ENCODE assay signal across 8 cellular contexts in genomic region chr7:25952277-25953057, GRCh38.
DNase-seq lines count a peak whose midpoint lies in the region; ATAC-seq and TF ChIP-seq lines count a peak whose summit lies in the region.

No MANE protein-coding gene starts in this region.

- H3K4me2 ChIP-seq in KMS-11 = peak overlapping the region; percentile 98

- H3K4me1 ChIP-seq in KMS-11 (ENCODE audit: low read depth, poor library complexity, severe bottlenecking) (peaks cover 51% of the 10 kb centered on the region), tibial nerve (peaks cover 0 to 18% (median 13%) of the 10 kb centered on the region in 4 donors), esophagus squamous epithelium (peaks cover 7 to 50% (median 20%) of the 10 kb centered on the region in 3 donors)

- no peaks in the 10 kb centered on the region for H3K36me3 ChIP-seq in KMS-11 (ENCODE audit: insufficient read depth)
- no peaks in the 10 kb centered on the region for H3K36me3 ChIP-seq in tibial nerve
- H3K36me3 ChIP-seq in esophagus squamous epithelium = no peaks in the 10 kb centered on the region

- TF ChIP-seq CTCF in KMS-11 (conservative IDR thresholded peaks at IDR 0.05; ENCODE audit: low read depth, low read length) (no peak), tibial nerve (IDR thresholded peaks at IDR 0.05) (no peak), esophagus squamous epithelium (IDR thresholded peaks at IDR 0.05) (no peak)

- WGBS in tibial nerve, 2 donors = 40 to 56% methylated on average over 18 of the region's 18 CpGs
- 63 to 78% methylated on average over 13 to 17 of the region's 18 CpGs for WGBS in esophagus squamous epithelium, 2 donors

- H3K4me1 Mint-ChIP-seq in activated T-helper 1 cell treated with anti-CD3 and anti-CD28 coated beads, Interleukin-12 subunit alpha, Interleukin-12 subunit beta, Interleukin-2, Interleukin-4 antibody, amounts not matched to agents 30 ng/mL and 10 ng/mL and 1 ng/mL, durations not matched to agents 14 hours and 24 hours and 36 hours (ENCODE audit: low read depth) = peaks cover 17% of the 10 kb centered on the region
- peaks cover 17 to 24% (median 21%) of the 10 kb centered on the region in 3 donors for H3K4me1 Mint-ChIP-seq in naive B cell
- H3K4me1 Mint-ChIP-seq in activated CD8-positive, alpha-beta memory T cell treated with anti-CD3 and anti-CD28 coated beads, Interleukin-2, amount 10 ng/mL, durations not matched to agents 7 days and 5 days = peaks cover 7% of the 10 kb centered on the region

- H3K36me3 Mint-ChIP-seq in activated T-helper 1 cell treated with anti-CD3 and anti-CD28 coated beads, Interleukin-12 subunit alpha, Interleukin-12 subunit beta, Interleukin-2, Interleukin-4 antibody, amounts not matched to agents 30 ng/mL and 10 ng/mL and 1 ng/mL, durations not matched to agents 14 hours and 24 hours and 36 hours (ENCODE audit: low read depth) = peaks cover 3% of the 10 kb centered on the region
- no peaks in the 10 kb centered on the region for H3K36me3 Mint-ChIP-seq in naive B cell
- H3K36me3 Mint-ChIP-seq in activated CD8-positive, alpha-beta memory T cell treated with anti-CD3 and anti-CD28 coated beads, Interleukin-2, amount 10 ng/mL, durations not matched to agents 7 days and 5 days = peaks cover 4% of the 10 kb centered on the region

- DNase-seq in COLO668 (lab: John Stamatoyannopoulos, UW; ENCODE audit: unreplicated experiment) = peak; percentile 93
- DNase-seq in activated T-helper 1 cell treated with anti-CD3 and anti-CD28 coated beads, Interleukin-12 subunit alpha, Interleukin-12 subunit beta, Interleukin-2, Interleukin-4 antibody, amounts not matched to agents 30 ng/mL and 10 ng/mL and 1 ng/mL, durations not matched to agents 14 hours and 24 hours and 36 hours (ENCODE audit: low spot score) = no peak
- DNase-seq in naive B cell = no peak
- no peak for DNase-seq in tibial nerve (ENCODE audit: low spot score in 2 of 2)
- DNase-seq in DMS 273 treated with DMSO at 0.1 percent for 48 hours (lab: John Stamatoyannopoulos, UW) = no peak
- no peak for DNase-seq in esophagus squamous epithelium (lab: John Stamatoyannopoulos, UW)
- no peak for DNase-seq in activated CD8-positive, alpha-beta memory T cell treated with anti-CD3 and anti-CD28 coated beads, Interleukin-2, amount 10 ng/mL, durations not matched to agents 7 days and 5 days

- H3K27me3 Mint-ChIP-seq in activated T-helper 1 cell treated with anti-CD3 and anti-CD28 coated beads, Interleukin-12 subunit alpha, Interleukin-12 subunit beta, Interleukin-2, Interleukin-4 antibody, amounts not matched to agents 30 ng/mL and 10 ng/mL and 1 ng/mL, durations not matched to agents 14 hours and 24 hours and 36 hours (ENCODE audit: insufficient read depth) = peaks cover 8% of the 10 kb centered on the region
- H3K27me3 Mint-ChIP-seq in naive B cell = peaks cover 27 to 46% (median 41%) of the 10 kb centered on the region in 3 donors
- H3K27me3 Mint-ChIP-seq in activated CD8-positive, alpha-beta memory T cell treated with anti-CD3 and anti-CD28 coated beads, Interleukin-2, amount 10 ng/mL, durations not matched to agents 7 days and 5 days = peaks cover 35% of the 10 kb centered on the region

- peak overlapping the region; percentile 70 for H2AFZ ChIP-seq in KMS-11 (ENCODE audit: low read depth)

- H3K9me3 ChIP-seq in tibial nerve (no peaks in the 10 kb centered on the region), esophagus squamous epithelium (no peaks in the 10 kb centered on the region)

- CTCF ChIA-PET in activated CD8-positive, alpha-beta memory T cell treated with anti-CD3 and anti-CD28 coated beads, Interleukin-2, amount 10 ng/mL, durations not matched to agents 7 days and 5 days (lab: Charles Lee) = interaction anchor here (1.5 to 1.8 kb wide), 2 partner anchors 59 to 246 kb away, joined by 3 to 6 read pairs; no protein-coding TSS in a partner anchor

- H3K4me3 Mint-ChIP-seq in activated T-helper 1 cell treated with anti-CD3 and anti-CD28 coated beads, Interleukin-12 subunit alpha, Interleukin-12 subunit beta, Interleukin-2, Interleukin-4 antibody, amounts not matched to agents 30 ng/mL and 10 ng/mL and 1 ng/mL, durations not matched to agents 14 hours and 24 hours and 36 hours = peak overlapping the region; percentile 65
- H3K4me3 Mint-ChIP-seq in naive B cell = peak overlapping the region; percentile 20 to 89 (median 66)
- no peak overlapping the region for H3K4me3 Mint-ChIP-seq in activated CD8-positive, alpha-beta memory T cell treated with anti-CD3 and anti-CD28 coated beads, Interleukin-2, amount 10 ng/mL, durations not matched to agents 7 days and 5 days

- H3K27ac ChIP-seq in KMS-11 (peak overlapping the region; percentile 80; the same call in 1 of the 2 replicates), tibial nerve (peak overlapping the region in 2 of 4 donors; percentile 66 to 78), esophagus squamous epithelium (peak overlapping the region in 1 of 4 donors; percentile 79)

- TF ChIP-seq POLR2A in tibial nerve (IDR thresholded peaks at IDR 0.05) (no peak), esophagus squamous epithelium (IDR thresholded peaks at IDR 0.05) (no peak)

- ATAC-seq in naive B cell (ENCODE audit: low read depth in 2 of 2) = no peak
- no peak for ATAC-seq in activated CD8-positive, alpha-beta memory T cell treated with anti-CD3 and anti-CD28 coated beads, Interleukin-2, amount 10 ng/mL, durations not matched to agents 7 days and 5 days

- no peak for TF ChIP-seq EP300 in tibial nerve (IDR thresholded peaks at IDR 0.05)

- H3K79me2 ChIP-seq in KMS-11 (ENCODE audit: insufficient read depth, low read depth) = peaks cover 31% of the 10 kb centered on the region

- H3K27me3 ChIP-seq in KMS-11 (ENCODE audit: insufficient read depth, low read depth) (no peaks in the 10 kb centered on the region), tibial nerve (peaks cover 0 to 21% of the 10 kb centered on the region in 2 donors), esophagus squamous epithelium (peaks cover 0 to 36% (median 0%) of the 10 kb centered on the region in 4 donors)

- no peaks in the 10 kb centered on the region for H4K20me1 ChIP-seq in KMS-11 (ENCODE audit: insufficient read depth)

- peaks cover 2% of the 10 kb centered on the region for H3K9me3 Mint-ChIP-seq in activated T-helper 1 cell treated with anti-CD3 and anti-CD28 coated beads, Interleukin-12 subunit alpha, Interleukin-12 subunit beta, Interleukin-2, Interleukin-4 antibody, amounts not matched to agents 30 ng/mL and 10 ng/mL and 1 ng/mL, durations not matched to agents 14 hours and 24 hours and 36 hours
- peaks cover 0 to 6% (median 0%) of the 10 kb centered on the region in 7 donors for H3K9me3 Mint-ChIP-seq in naive B cell
- no peaks in the 10 kb centered on the region for H3K9me3 Mint-ChIP-seq in activated CD8-positive, alpha-beta memory T cell treated with anti-CD3 and anti-CD28 coated beads, Interleukin-2, amount 10 ng/mL, durations not matched to agents 7 days and 5 days (ENCODE audit: low read depth)

- intact Hi-C loops in activated T-helper 1 cell treated with anti-CD3 and anti-CD28 coated beads, Interleukin-12 subunit alpha, Interleukin-12 subunit beta, Interleukin-2, Interleukin-4 antibody, amounts not matched to agents 30 ng/mL and 10 ng/mL and 1 ng/mL, durations not matched to agents 14 hours and 24 hours and 36 hours (cut with micrococcal nuclease) = loop anchor here (5.0 to 10.0 kb wide), 3 partner anchors 200 to 912 kb away; partner anchors contain the start of genes NFE2L3 and SKAP2
- intact Hi-C loops in esophagus squamous epithelium (cut with DNase I) = no loop called here

- no peak overlapping the region for H3K4me3 ChIP-seq in KMS-11 (IDR thresholded peaks at IDR 0.05; ENCODE audit: insufficient read depth, low read depth, low read length)
- H3K4me3 ChIP-seq in tibial nerve = peak overlapping the region in 1 of 4 donors; percentile 83
- no peak overlapping the region for H3K4me3 ChIP-seq in esophagus squamous epithelium

- peak overlapping the region; percentile 46 for H3K27ac Mint-ChIP-seq in activated T-helper 1 cell treated with anti-CD3 and anti-CD28 coated beads, Interleukin-12 subunit alpha, Interleukin-12 subunit beta, Interleukin-2, Interleukin-4 antibody, amounts not matched to agents 30 ng/mL and 10 ng/mL and 1 ng/mL, durations not matched to agents 14 hours and 24 hours and 36 hours
- peak overlapping the region in 2 of 6 donors; percentile 72 to 76 for H3K27ac Mint-ChIP-seq in naive B cell
- H3K27ac Mint-ChIP-seq in activated CD8-positive, alpha-beta memory T cell treated with anti-CD3 and anti-CD28 coated beads, Interleukin-2, amount 10 ng/mL, durations not matched to agents 7 days and 5 days = no peak overlapping the region

- peak overlapping the region; percentile 75 for H3K9ac ChIP-seq in KMS-11
